Comparison of ENCODE assay signal across 8 cellular contexts in genomic region chr2:230864605-230865323, GRCh38.
DNase-seq lines count a peak whose midpoint lies in the region; ATAC-seq and TF ChIP-seq lines count a peak whose summit lies in the region.

Gene ITM2C (plus strand): TSS chr2:230864942. CDS start chr2:230865026, 84 bp downstream.

- H3K9me3 ChIP-seq in muscle layer of duodenum (ENCODE audit: control insufficient read depth in 1 of 2, low read length in 2 of 2) = no peaks in the 10 kb centered on the region

- in situ Hi-C loops in GM18951 (cut with MboI; ENCODE audit: low sequenced_read_pairs, unreplicated experiment) = no loop called here

- no peaks in the 10 kb centered on the region for H3K27me3 ChIP-seq in muscle layer of duodenum (ENCODE audit: low read depth, low read length)

- H3K36me3 ChIP-seq in muscle layer of duodenum (ENCODE audit: control insufficient read depth in 1 of 2, insufficient read depth in 2 of 2, low read length in 2 of 2) = no peaks in the 10 kb centered on the region

- peak within 1 kb of the TSS; percentile 87 for H3K4me3 Mint-ChIP-seq in stimulated activated memory B cell treated with anti-CD40 and anti-IgM and Interleukin-4, amounts not matched to agents 10 μg/mL and 1 μg/mL and 100 μg/mL, for 72 hours

- H3K27ac ChIP-seq in muscle layer of duodenum (ENCODE audit: low read length) = no peak within 1 kb of the TSS

- H3K27me3 Mint-ChIP-seq in stimulated activated memory B cell treated with anti-CD40 and anti-IgM and Interleukin-4, amounts not matched to agents 10 μg/mL and 1 μg/mL and 100 μg/mL, for 72 hours = peaks cover 9% of the 10 kb centered on the region

- TF ChIP-seq POLR2A in GM18951 (IDR thresholded peaks at IDR 0.05; ENCODE audit: extremely low read depth, insufficient read depth, insufficient read length) = peak; percentile 79
- no peak for TF ChIP-seq POLR2A in erythroblast (IDR thresholded peaks at IDR 0.05; ENCODE audit: low read length)

- peak; percentile 78 for DNase-seq in Ammon's horn (ENCODE audit: low spot score)
- DNase-seq in NOMO-1 treated with DMSO at 0.1 percent for 48 hours (lab: John Stamatoyannopoulos, UW; ENCODE audit: unreplicated experiment) = peak; percentile 58
- peak; percentile 78 for DNase-seq in activated T-cell treated with anti-CD3 and anti-CD28 coated beads for 48 hours (ENCODE audit: low read depth)
- DNase-seq in erythroblast (lab: John Stamatoyannopoulos, UW) = peak; percentile 69

- peak within 1 kb of the TSS; percentile 61 to 94 for H3K4me3 ChIP-seq in muscle layer of duodenum (ENCODE audit: low read depth in 1 of 2, low read length in 2 of 2)

- no peaks in the 10 kb centered on the region for H3K9me3 Mint-ChIP-seq in stimulated activated memory B cell treated with anti-CD40 and anti-IgM and Interleukin-4, amounts not matched to agents 10 μg/mL and 1 μg/mL and 100 μg/mL, for 72 hours

- peak; percentile 74 for ATAC-seq in HG03175 (IDR thresholded peaks at IDR 0.05; ENCODE audit: unreplicated experiment)
- ATAC-seq in stimulated activated memory B cell treated with anti-CD40 and anti-IgM and Interleukin-4, amounts not matched to agents 10 μg/mL and 1 μg/mL and 100 μg/mL, for 72 hours = peak; percentile 82

- peaks cover 0 to 35% of the 10 kb centered on the region in 2 donors for H3K4me1 ChIP-seq in muscle layer of duodenum (ENCODE audit: control insufficient read depth in 1 of 2, insufficient read depth in 2 of 2, low read length in 2 of 2)

- H3K4me1 Mint-ChIP-seq in stimulated activated memory B cell treated with anti-CD40 and anti-IgM and Interleukin-4, amounts not matched to agents 10 μg/mL and 1 μg/mL and 100 μg/mL, for 72 hours = peaks cover 65% of the 10 kb centered on the region

- H3K36me3 Mint-ChIP-seq in stimulated activated memory B cell treated with anti-CD40 and anti-IgM and Interleukin-4, amounts not matched to agents 10 μg/mL and 1 μg/mL and 100 μg/mL, for 72 hours = no peaks in the 10 kb centered on the region

- peak within 1 kb of the TSS; percentile 68 for H3K27ac Mint-ChIP-seq in stimulated activated memory B cell treated with anti-CD40 and anti-IgM and Interleukin-4, amounts not matched to agents 10 μg/mL and 1 μg/mL and 100 μg/mL, for 72 hours
